Comparison of ENCODE assay signal across 8 cellular contexts in genomic region chr1:58727363-58727762, GRCh38. TPM values are rescaled to one million over a fixed set of nuclear protein-coding genes. Genes with fewer than 3 reads are reported as not detected.
DNase-seq lines count a peak whose midpoint lies in the region; ATAC-seq, FAIRE-seq and TF ChIP-seq lines count a peak whose summit lies in the region.

No MANE protein-coding gene starts in this region.

- no peaks in the 10 kb centered on the region for H3K9me3 ChIP-seq in HepG2 (ENCODE audit: low read length)
- H3K9me3 ChIP-seq in neuronal stem cell (replicated peaks in 1 of 2; ENCODE audit: control insufficient read depth in 2 of 2, insufficient read depth in 1 of 2, low read depth in 1 of 2, low read length in 2 of 2) = no peaks in the 10 kb centered on the region

- H3K4me2 ChIP-seq in HepG2 (ENCODE audit: low read depth, low read length) (peak overlapping the region; percentile 23; the same call in 1 of the 2 replicates), neuronal stem cell (ENCODE audit: insufficient read depth, low read length, poor library complexity, severe bottlenecking) (no peak overlapping the region)

- H4K20me1 ChIP-seq in HepG2 (ENCODE audit: insufficient read depth, low read length) = no peaks in the 10 kb centered on the region

- H2AK5ac ChIP-seq in neuronal stem cell (ENCODE audit: low read depth, low read length) = no peak overlapping the region

- no peak for TF ChIP-seq EP300 in HepG2 (IDR thresholded peaks at IDR 0.05; ENCODE audit: low read depth in 2 of 2, low read length in 2 of 2)
- no peak for TF ChIP-seq EP300 in HepG2 (CRISPR knock-in tag; IDR thresholded peaks at IDR 0.05; ENCODE audit: borderline replicate concordance)

- H3K9ac ChIP-seq in HepG2 (ENCODE audit: insufficient read depth, low read depth, low read length) (no peak overlapping the region), neuronal stem cell (ENCODE audit: low read depth, low read length, poor library complexity) (no peak overlapping the region)

- FAIRE-seq in HepG2 (lab: Jason Lieb, UNC) = no peak

- peak; percentile 71; the same call in 2 of the 3 replicates for ATAC-seq in HepG2
- ATAC-seq in left lobe of liver = no peak

- WGBS in HepG2 (ENCODE audit: low lambda C conversion rate) = 0% methylated on average over 2 of the region's 2 CpGs
- WGBS in neuronal stem cell (ENCODE audit: extremely low coverage in 2 of 2, insufficient read length in 2 of 2, insufficient replicate concordance in 1 of 2), 2 donors = no CpG with 5 or more reads among the region's 2 CpGs

- POLR2A ChIA-PET in HepG2 (lab: Yijun Ruan, JAX) = no interaction called here

- no peak for TF ChIP-seq CTCF in HepG2 (CRISPR knock-in tag; IDR thresholded peaks at IDR 0.05)

- no peak overlapping the region for H2BK12ac ChIP-seq in neuronal stem cell (ENCODE audit: low read length)

- in situ Hi-C loops in HepG2 (cut with HindIII; ENCODE audit: extremely low pct_ligation_motif_present, low pct_unique_long_range_greater_than_20kb) = no loop called here

- H3K14ac ChIP-seq in neuronal stem cell (ENCODE audit: low read length) = no peak overlapping the region

- intact Hi-C loops in HepG2 (cut with micrococcal nuclease; ENCODE audit: unreplicated experiment) = no loop called here

- H2AFZ ChIP-seq in HepG2 (ENCODE audit: low read length) (no peak overlapping the region), neuronal stem cell (ENCODE audit: low read length) (no peak overlapping the region)

- no peak overlapping the region for H3K4ac ChIP-seq in neuronal stem cell (ENCODE audit: low read length)

- no peak overlapping the region for H4K8ac ChIP-seq in neuronal stem cell (ENCODE audit: low read depth, low read length)

- BruUV-seq in HepG2 (replicated peaks; lab: Mats Ljungman, UMichigan) = no TSS peak

- CTCF ChIA-PET in HepG2 (lab: Yijun Ruan, JAX; ENCODE audit: low intra/inter-chr PET ratio, low total read pairs) = no interaction called here

- no peak overlapping the region for H2BK15ac ChIP-seq in neuronal stem cell (ENCODE audit: low read length)

- H3K36me3 ChIP-seq in HepG2 (replicated peaks in 1 of 2; ENCODE audit: control insufficient read depth in 1 of 2, insufficient read depth in 2 of 2, low read length in 2 of 2) (no peaks in the 10 kb centered on the region), neuronal stem cell (replicated peaks in 1 of 2; ENCODE audit: control insufficient read depth in 2 of 2, insufficient read depth in 2 of 2, low read length in 2 of 2) (no peaks in the 10 kb centered on the region)

- H3K79me2 ChIP-seq in HepG2 (ENCODE audit: insufficient read depth, low read length) = no peaks in the 10 kb centered on the region

- no peak overlapping the region for H4K91ac ChIP-seq in neuronal stem cell (ENCODE audit: low read depth, low read length, poor library complexity)

- no peak for TF ChIP-seq POLR2A in HepG2 (IDR thresholded peaks at IDR 0.05; ENCODE audit: insufficient read depth in 1 of 2, low read depth in 2 of 2, low read length in 2 of 2)

- peaks cover 19% of the 10 kb centered on the region for H3K4me1 ChIP-seq in HepG2 (ENCODE audit: insufficient read depth, low read length)
- H3K4me1 ChIP-seq in neuronal stem cell (ENCODE audit: control insufficient read depth in 2 of 2, insufficient read depth in 1 of 2, low read depth in 1 of 2, low read length in 2 of 2) = peaks cover 2 to 3% of the 10 kb centered on the region in 2 donors

- DNase-seq in DMS 273 treated with DMSO at 0.1 percent for 48 hours (lab: John Stamatoyannopoulos, UW) = peak; percentile 25
- DNase-seq in LoVo (ENCODE audit: low spot score) = peak; percentile 57
- DNase-seq in amniotic stem cell (lab: John Stamatoyannopoulos, UW) = peak; percentile 75
- peak; percentile 78 for DNase-seq in HepG2 (ENCODE audit: low spot score)
- no peak for DNase-seq in left lobe of liver (ENCODE audit: low spot score)
- DNase-seq in neuronal stem cell (ENCODE audit: low spot score) = no peak
- DNase-seq in SKM-1 (lab: John Stamatoyannopoulos, UW; ENCODE audit: unreplicated experiment) = no peak
- no peak for DNase-seq in CD1c-positive myeloid dendritic cell (ENCODE audit: extremely low spot score)

- H2BK5ac ChIP-seq in neuronal stem cell (ENCODE audit: low read length) = no peak overlapping the region

- no peak for TF ChIP-seq RAD21 in HepG2 (CRISPR knock-in tag; IDR thresholded peaks at IDR 0.05)

- no peak overlapping the region for H3K18ac ChIP-seq in neuronal stem cell (ENCODE audit: low read length)

- no peak overlapping the region for H2BK120ac ChIP-seq in neuronal stem cell (ENCODE audit: low read depth, low read length)

- no peak overlapping the region for H3K23ac ChIP-seq in neuronal stem cell (ENCODE audit: low read depth, low read length, poor library complexity)

- H3K27me3 ChIP-seq in HepG2 (ENCODE audit: control insufficient read depth in 1 of 2, insufficient read depth in 2 of 2, low read length in 2 of 2) = 0 out of 5 replicates have a peak, but pooled peaks cover 0 to 7% of the 10 kb centered on the region in 2 experiments
- no peaks in the 10 kb centered on the region for H3K27me3 ChIP-seq in neuronal stem cell (ENCODE audit: control insufficient read depth in 3 of 3, insufficient read depth in 3 of 3, low read depth in 1 of 3, low read length in 3 of 3)

- H3K27ac ChIP-seq in HepG2 (ENCODE audit: extremely low read length, insufficient read depth, low read length) = no peak overlapping the region
- H3K27ac ChIP-seq in neuronal stem cell (replicated peaks; ENCODE audit: low read length) = no peak overlapping the region

- no peaks in the 10 kb centered on the region for H3K79me1 ChIP-seq in neuronal stem cell (ENCODE audit: low read depth, low read length)

- no peak overlapping the region for H3K4me3 ChIP-seq in HepG2 (replicated peaks in 1 of 3; ENCODE audit: insufficient read depth in 1 of 3, low read depth in 2 of 3, low read length in 3 of 3)
- no peak overlapping the region for H3K4me3 ChIP-seq in neuronal stem cell (ENCODE audit: low read length in 2 of 2)

TF ChIP-seq in HepG2, 621 proteins besides CTCF, POLR2A, EP300 and RAD21 (continues in another document):
- no peak for TF ChIP-seq CCDC6 (CRISPR knock-in tag; IDR thresholded peaks at IDR 0.05)

RNA-seq across cellular contexts. Expression of gene MYSM1, which starts 27.5 kb away (rescaled TPM):
- total RNA-seq in HepG2 (2016; rRNA removed; fragmentation: Illumina TruSeq; extraction: Trizol) = 11.0 and 19.2 TPM in 2 replicates
- total RNA-seq in HepG2 (2016; cell fraction: cytosol; rRNA removed; fragmentation: Illumina TruSeq; extraction: Trizol; ENCODE audit: low read depth) = 10.5 and 11.5 TPM in 2 replicates
- 11.5 and 21.8 TPM in 2 replicates for total RNA-seq in HepG2 (2016; cell fraction: insoluble cytoplasmic fraction; rRNA removed; fragmentation: Illumina TruSeq; extraction: Trizol)
- 6.9 and 9.8 TPM in 2 replicates for total RNA-seq in HepG2 (2016; cell fraction: membrane; rRNA removed; fragmentation: Illumina TruSeq; extraction: Trizol)
- 75.4 and 76.0 TPM in 2 replicates for total RNA-seq in HepG2 (2016; cell fraction: nucleus; rRNA removed; fragmentation: Illumina TruSeq; extraction: Trizol)
- 24.1 and 27.2 TPM in 2 replicates for polyA plus RNA-seq in HepG2 (2011; rRNA removed)
- polyA plus RNA-seq in HepG2 (2011; cell fraction: cytosol; rRNA removed) = 3.1 and 4.3 TPM in 2 replicates
- 67.2 and 78.6 TPM in 2 replicates for polyA plus RNA-seq in HepG2 (2011; cell fraction: nucleus; rRNA removed)
- 20.6 and 32.1 TPM in 2 replicates for polyA plus RNA-seq in HepG2 (2012)
- polyA plus RNA-seq in HepG2 (2016; cell fraction: cytosol; fragmentation: Illumina TruSeq; extraction: Trizol; ENCODE audit: low read depth) = 0.43 and 0.72 TPM in 2 replicates
- polyA plus RNA-seq in HepG2 (2016; cell fraction: insoluble cytoplasmic fraction; fragmentation: Illumina TruSeq; extraction: Trizol; ENCODE audit: low read depth) = 9.9 TPM in 2 replicates
- 1.3 and 1.5 TPM in 2 replicates for polyA plus RNA-seq in HepG2 (2016; cell fraction: membrane; fragmentation: Illumina TruSeq; extraction: Trizol; ENCODE audit: low read depth)
- polyA plus RNA-seq in HepG2 (2016; cell fraction: nucleus; fragmentation: Illumina TruSeq; extraction: Trizol; ENCODE audit: insufficient read depth, low read depth) = 93.8 and 104 TPM in 2 replicates
- 7.1 and 12.9 TPM in 2 replicates for polyA minus RNA-seq in HepG2 (2011; rRNA and poly(A)+ RNA removed; ENCODE audit: low replicate concordance)
- 5.7 and 7.3 TPM in 2 replicates for polyA minus RNA-seq in HepG2 (2011; cell fraction: cytosol; rRNA and poly(A)+ RNA removed)
- polyA minus RNA-seq in HepG2 (2011; cell fraction: nucleus; rRNA and poly(A)+ RNA removed) = 186 and 225 TPM in 2 replicates
- 9.5 TPM for total RNA-seq in left lobe of liver
- polyA plus RNA-seq in neuronal stem cell (2013, experiment 1 of 2) = 18.0 TPM
- polyA plus RNA-seq in neuronal stem cell (2013, experiment 2 of 2) = 19.0 TPM

RNA-seq across cellular contexts. Expression of gene JUN, which starts 56.5 kb away (rescaled TPM):
- total RNA-seq in HepG2 (2016; rRNA removed; fragmentation: Illumina TruSeq; extraction: Trizol) = 13.3 and 22.3 TPM in 2 replicates
- total RNA-seq in HepG2 (2016; cell fraction: cytosol; rRNA removed; fragmentation: Illumina TruSeq; extraction: Trizol; ENCODE audit: low read depth) = 2.7 and 3.4 TPM in 2 replicates
- 10.4 and 25.4 TPM in 2 replicates for total RNA-seq in HepG2 (2016; cell fraction: insoluble cytoplasmic fraction; rRNA removed; fragmentation: Illumina TruSeq; extraction: Trizol)
- total RNA-seq in HepG2 (2016; cell fraction: membrane; rRNA removed; fragmentation: Illumina TruSeq; extraction: Trizol) = 7.5 and 8.4 TPM in 2 replicates
- total RNA-seq in HepG2 (2016; cell fraction: nucleus; rRNA removed; fragmentation: Illumina TruSeq; extraction: Trizol) = 37.1 and 40.6 TPM in 2 replicates
- 18.2 and 28.1 TPM in 2 replicates for polyA plus RNA-seq in HepG2 (2011; rRNA removed)
- 17.8 and 19.2 TPM in 2 replicates for polyA plus RNA-seq in HepG2 (2011; cell fraction: cytosol; rRNA removed)
- 39.8 and 53.6 TPM in 2 replicates for polyA plus RNA-seq in HepG2 (2011; cell fraction: nucleus; rRNA removed)
- polyA plus RNA-seq in HepG2 (2012) = 16.3 and 31.3 TPM in 2 replicates
- polyA plus RNA-seq in HepG2 (2016; cell fraction: cytosol; fragmentation: Illumina TruSeq; extraction: Trizol; ENCODE audit: low read depth) = 2.5 and 2.8 TPM in 2 replicates
- 14.8 and 19.3 TPM in 2 replicates for polyA plus RNA-seq in HepG2 (2016; cell fraction: insoluble cytoplasmic fraction; fragmentation: Illumina TruSeq; extraction: Trizol; ENCODE audit: low read depth)
- polyA plus RNA-seq in HepG2 (2016; cell fraction: membrane; fragmentation: Illumina TruSeq; extraction: Trizol; ENCODE audit: low read depth) = 6.0 and 6.6 TPM in 2 replicates
- polyA plus RNA-seq in HepG2 (2016; cell fraction: nucleus; fragmentation: Illumina TruSeq; extraction: Trizol; ENCODE audit: insufficient read depth, low read depth) = 56.1 and 62.3 TPM in 2 replicates
- 7.3 and 24.3 TPM in 2 replicates for polyA minus RNA-seq in HepG2 (2011; rRNA and poly(A)+ RNA removed; ENCODE audit: low replicate concordance)
- 19.3 and 24.3 TPM in 2 replicates for polyA minus RNA-seq in HepG2 (2011; cell fraction: cytosol; rRNA and poly(A)+ RNA removed)
- 34.6 and 67.8 TPM in 2 replicates for polyA minus RNA-seq in HepG2 (2011; cell fraction: nucleus; rRNA and poly(A)+ RNA removed)
- total RNA-seq in left lobe of liver = 12.4 TPM
- 6.3 TPM for polyA plus RNA-seq in neuronal stem cell (2013, experiment 1 of 2)
- 6.3 TPM for polyA plus RNA-seq in neuronal stem cell (2013, experiment 2 of 2)

Comparison
In these comparisons a context has a peak if more than half of its experiments do, and no peak if none do; other contexts are left out.
1. DNase-seq: peak in DMS 273 treated with DMSO at 0.1 percent for 48 hours (single experiment), LoVo (single experiment), amniotic stem cell (single experiment) and HepG2 (single experiment); none in left lobe of liver (single experiment), neuronal stem cell (single experiment), SKM-1 (single experiment) and CD1c-positive myeloid dendritic cell (single experiment).